In the genomic region with DNA sequence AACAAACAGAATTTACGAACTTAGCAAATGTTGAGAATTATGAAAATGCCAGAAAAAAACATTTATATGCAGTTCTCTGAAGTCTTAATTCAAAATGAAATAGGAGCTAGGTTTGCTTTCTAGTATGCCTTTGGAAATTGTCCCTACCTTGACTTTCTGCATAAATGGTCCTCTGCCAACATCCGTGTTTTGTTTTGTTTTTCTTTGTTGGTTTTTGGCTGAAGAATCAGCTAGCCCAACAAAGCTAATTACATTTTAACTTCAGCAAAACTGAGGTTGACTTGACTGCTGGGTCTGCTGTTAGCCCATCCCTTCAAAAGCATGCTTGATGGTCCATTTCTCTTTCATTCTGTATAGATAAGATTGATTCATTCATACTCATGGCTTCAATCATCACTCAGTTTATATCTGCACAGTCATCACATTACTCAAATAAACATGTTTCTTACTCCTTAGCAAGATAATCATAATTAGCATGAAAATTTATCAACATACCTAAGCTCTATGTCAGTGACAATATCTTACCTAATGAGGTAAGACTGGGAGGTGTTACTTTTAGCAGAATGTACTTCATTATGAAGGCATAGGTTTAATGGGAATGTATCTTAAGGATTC, we compare ENCODE assay signal across 33 cellular contexts.
"Had no signal": no experiment of that assay in that cellular context is flagged by ENCODE, and none has a peak within 500 bp of the region (broad histone marks: within the 10 kb centered on the region; RNA-seq: fewer than 3 reads in every experiment).

No MANE protein-coding gene starts in this region.

- H3K4me1 ChIP-seq: SJCRH30 had no signal

- H3K4me3 Mint-ChIP-seq: activated B cell treated with CpG ODN at 0.5 μM for 24 hours; activated CD4-positive, alpha-beta T cell treated with anti-CD3 and anti-CD28 coated beads, Interleukin-2, amount 10 ng/mL, durations not matched to agents 24 days and 14 days; activated CD8-positive, alpha-beta memory T cell treated with anti-CD3 and anti-CD28 coated beads, Interleukin-2, amount 10 ng/mL, durations not matched to agents 7 days and 5 days; activated naive CD8-positive, alpha-beta T cell treated with anti-CD3 and anti-CD28 coated beads, Interleukin-2, amount 50 U/mL, for 24 hours; activated T-cell treated with anti-CD3 and anti-CD28 coated beads, Interleukin-2, amount 50 U/mL, for 24 hours; activated T-helper 1 cell treated with anti-CD3 and anti-CD28 coated beads, Interleukin-12 subunit alpha, Interleukin-12 subunit beta, Interleukin-2, Interleukin-4 antibody, amounts not matched to agents 30 ng/mL and 10 ng/mL and 1 ng/mL, durations not matched to agents 14 hours and 24 hours and 36 hours; T-cell had no signal

- H3K4me1 Mint-ChIP-seq: activated B cell treated with CpG ODN at 0.5 μM for 24 hours; activated CD4-positive, alpha-beta T cell treated with anti-CD3 and anti-CD28 coated beads, Interleukin-2, amount 10 ng/mL, durations not matched to agents 24 days and 14 days; activated CD8-positive, alpha-beta memory T cell treated with anti-CD3 and anti-CD28 coated beads, Interleukin-2, amount 10 ng/mL, durations not matched to agents 7 days and 5 days; activated naive CD8-positive, alpha-beta T cell treated with anti-CD3 and anti-CD28 coated beads, Interleukin-2, amount 50 U/mL, for 24 hours; T-cell had no signal

- H3K27me3 Mint-ChIP-seq: activated B cell treated with CpG ODN at 0.5 μM for 24 hours; activated CD8-positive, alpha-beta memory T cell treated with anti-CD3 and anti-CD28 coated beads, Interleukin-2, amount 10 ng/mL, durations not matched to agents 7 days and 5 days; activated naive CD8-positive, alpha-beta T cell treated with anti-CD3 and anti-CD28 coated beads, Interleukin-2, amount 50 U/mL, for 24 hours; activated T-cell treated with anti-CD3 and anti-CD28 coated beads, Interleukin-2, amount 50 U/mL, for 24 hours; T-cell had no signal

- FAIRE-seq: astrocyte, TTC549 had no signal

- H3K27ac Mint-ChIP-seq: activated B cell treated with CpG ODN at 0.5 μM for 24 hours; activated CD4-positive, alpha-beta T cell treated with anti-CD3 and anti-CD28 coated beads, Interleukin-2, amount 10 ng/mL, durations not matched to agents 24 days and 14 days; activated CD8-positive, alpha-beta memory T cell treated with anti-CD3 and anti-CD28 coated beads, Interleukin-2, amount 10 ng/mL, durations not matched to agents 7 days and 5 days; activated naive CD4-positive, alpha-beta T cell treated with anti-CD3 and anti-CD28 coated beads, Interleukin-2, amount 50 U/mL, for 72 hours; activated naive CD8-positive, alpha-beta T cell treated with anti-CD3 and anti-CD28 coated beads, Interleukin-2, amount 50 U/mL, for 24 hours; activated T-cell treated with anti-CD3 and anti-CD28 coated beads, Interleukin-2, amount 50 U/mL, for 24 hours; activated T-helper 1 cell treated with anti-CD3 and anti-CD28 coated beads, Interleukin-12 subunit alpha, Interleukin-12 subunit beta, Interleukin-2, Interleukin-4 antibody, amounts not matched to agents 30 ng/mL and 10 ng/mL and 1 ng/mL, durations not matched to agents 14 hours and 24 hours and 36 hours; T-cell had no signal

- ATAC-seq: activated CD8-positive, alpha-beta memory T cell treated with anti-CD3 and anti-CD28 coated beads, Interleukin-2, amount 10 ng/mL, durations not matched to agents 7 days and 5 days; activated naive CD4-positive, alpha-beta T cell treated with anti-CD3 and anti-CD28 coated beads, Interleukin-2, amount 50 U/mL, for 72 hours; activated naive CD8-positive, alpha-beta T cell treated with anti-CD3 and anti-CD28 coated beads, Interleukin-2, amount 50 U/mL, for 24 hours; Panc1; T-cell had no signal

- H3K27ac ChIP-seq: brain microvascular endothelial cell, SJCRH30 had no signal

- H3K9me3 Mint-ChIP-seq: activated B cell treated with CpG ODN at 0.5 μM for 24 hours; activated CD4-positive, alpha-beta T cell treated with anti-CD3 and anti-CD28 coated beads, Interleukin-2, amount 10 ng/mL, durations not matched to agents 24 days and 14 days; activated naive CD4-positive, alpha-beta T cell treated with anti-CD3 and anti-CD28 coated beads, Interleukin-2, amount 50 U/mL, for 72 hours; activated naive CD8-positive, alpha-beta T cell treated with anti-CD3 and anti-CD28 coated beads, Interleukin-2, amount 50 U/mL, for 24 hours; activated T-cell treated with anti-CD3 and anti-CD28 coated beads, Interleukin-2, amount 50 U/mL, for 24 hours; activated T-helper 1 cell treated with anti-CD3 and anti-CD28 coated beads, Interleukin-12 subunit alpha, Interleukin-12 subunit beta, Interleukin-2, Interleukin-4 antibody, amounts not matched to agents 30 ng/mL and 10 ng/mL and 1 ng/mL, durations not matched to agents 14 hours and 24 hours and 36 hours; T-cell had no signal

- H3K4me3 ChIP-seq: SJCRH30 had no signal

- DNase-seq: activated B cell treated with CpG ODN at 0.5 μM for 24 hours; activated CD4-positive, alpha-beta T cell treated with anti-CD3 and anti-CD28 coated beads for 1 hour; activated CD4-positive, alpha-beta T cell treated with anti-CD3 and anti-CD28 coated beads, Interleukin-2, amount 10 ng/mL, durations not matched to agents 24 days and 14 days; activated CD4-positive, alpha-beta T cell treated with anti-CD3 and anti-CD28 coated beads, Interleukin-2, amount 50 U/mL, for 48 hours; activated CD8-positive, alpha-beta memory T cell treated with anti-CD3 and anti-CD28 coated beads, Interleukin-2, amount 10 ng/mL, durations not matched to agents 7 days and 5 days; activated effector memory CD4-positive, alpha-beta T cell treated with Interleukin-2 at 50 U/mL for 16 hours; activated naive CD4-positive, alpha-beta T cell; activated naive CD8-positive, alpha-beta T cell treated with anti-CD3 and anti-CD28 coated beads, Interleukin-2, amount 50 U/mL, for 24 hours; activated T-cell treated with anti-CD3 and anti-CD28 coated beads, Interleukin-2, amount 50 U/mL, for 24 hours; amniotic stem cell; brain microvascular endothelial cell; Karpas-422; MM.1S; NCI-H146; NCI-H2029; NCI-H2107; NCI-H2171 treated with DMSO at 0.1 percent for 48 hours; NCI-H226; NCI-H510A treated with DMSO at 0.1 percent for 48 hours; NCI-H69; NK-92 treated with Interleukin-12 subunit alpha and Interleukin-12 subunit beta, amount 100 ng/mL, for 24 hours; OCI-M1; Right ventricle myocardium superior; RPMI8226; SJCRH30; T-cell; T-helper 2 cell; T1000 had no signal

- H3K9me3 ChIP-seq: SJCRH30 had no signal
